In genomic region chr2:79715328-79715727, GRCh38 we compare ENCODE assay signal across 29 cellular contexts.
"Had no signal": no experiment of that assay in that cellular context is flagged by ENCODE, and none has a peak within 500 bp of the region (broad histone marks: within the 10 kb centered on the region; RNA-seq: fewer than 3 reads in every experiment).

No MANE protein-coding gene starts in this region.

- H3K27ac ChIP-seq: body of pancreas, colonic mucosa, heart left ventricle, WERI-Rb-1 had no signal

- H3K27ac Mint-ChIP-seq: activated B cell treated with CpG ODN at 0.5 μM for 24 hours; activated CD4-positive, alpha-beta memory T cell treated with anti-CD3 and anti-CD28 coated beads, Interleukin-2, amount 10 ng/mL, durations not matched to agents 7 days and 5 days; activated CD4-positive, alpha-beta T cell treated with anti-CD3 and anti-CD28 coated beads, Interleukin-2, amount 10 ng/mL, durations not matched to agents 7 days and 5 days; activated naive CD4-positive, alpha-beta T cell treated with anti-CD3 and anti-CD28 coated beads, Interleukin-2, amount 10 ng/mL, durations not matched to agents 7 days and 5 days; activated naive CD4-positive, alpha-beta T cell treated with anti-CD3 and anti-CD28 coated beads, Interleukin-2, amount 50 U/mL, for 72 hours; activated naive CD8-positive, alpha-beta T cell treated with anti-CD3 and anti-CD28 coated beads, Interleukin-2, amount 10 ng/mL, durations not matched to agents 7 days and 5 days; activated T-cell treated with anti-CD3 and anti-CD28 coated beads, Interleukin-2, amount 50 U/mL, for 24 hours; activated T-cell treated with anti-CD3 and anti-CD28 coated beads, Interleukin-2, amount 50 U/mL, for 72 hours; endodermal cell; T-helper 17 cell; T-helper 2 cell treated with Interferon-gamma antibody and Interleukin-4, amounts not matched to agents 5 μg/mL and 100 μg/mL, for 36 hours had no signal

- H3K4me1 ChIP-seq: body of pancreas, colonic mucosa, heart left ventricle had no signal

- H3K36me3 ChIP-seq: colonic mucosa, heart left ventricle, WERI-Rb-1 had no signal

- H3K36me3 Mint-ChIP-seq: activated naive CD4-positive, alpha-beta T cell treated with anti-CD3 and anti-CD28 coated beads, Interleukin-2, amount 10 ng/mL, durations not matched to agents 7 days and 5 days; activated naive CD4-positive, alpha-beta T cell treated with anti-CD3 and anti-CD28 coated beads, Interleukin-2, amount 50 U/mL, for 72 hours; activated naive CD8-positive, alpha-beta T cell treated with anti-CD3 and anti-CD28 coated beads, Interleukin-2, amount 10 ng/mL, durations not matched to agents 7 days and 5 days had no signal

- H3K4me1 Mint-ChIP-seq: activated B cell treated with CpG ODN at 0.5 μM for 24 hours; activated CD4-positive, alpha-beta memory T cell treated with anti-CD3 and anti-CD28 coated beads, Interleukin-2, amount 10 ng/mL, durations not matched to agents 7 days and 5 days; activated CD4-positive, alpha-beta T cell treated with anti-CD3 and anti-CD28 coated beads, Interleukin-2, amount 10 ng/mL, durations not matched to agents 7 days and 5 days; activated naive CD4-positive, alpha-beta T cell treated with anti-CD3 and anti-CD28 coated beads, Interleukin-2, amount 10 ng/mL, durations not matched to agents 7 days and 5 days; activated naive CD8-positive, alpha-beta T cell treated with anti-CD3 and anti-CD28 coated beads, Interleukin-2, amount 10 ng/mL, durations not matched to agents 7 days and 5 days; T-helper 17 cell had no signal

- H3K4me3 ChIP-seq: body of pancreas, colonic mucosa, heart left ventricle had no signal

- H3K9me3 ChIP-seq: body of pancreas, colonic mucosa had no signal

- H3K27me3 ChIP-seq: body of pancreas, colonic mucosa, heart left ventricle had no signal

- DNase-seq: activated B cell treated with CpG ODN at 0.5 μM for 24 hours; activated CD4-positive, alpha-beta memory T cell treated with anti-CD3 and anti-CD28 coated beads, Interleukin-2, amount 10 ng/mL, durations not matched to agents 7 days and 5 days; activated CD4-positive, alpha-beta T cell treated with anti-CD3 and anti-CD28 coated beads, Interleukin-2, amount 10 ng/mL, durations not matched to agents 7 days and 5 days; activated CD4-positive, alpha-beta T cell treated with anti-CD3 and anti-CD28 coated beads, Interleukin-2, amount 50 U/mL, for 4 hours; activated CD8-positive, alpha-beta memory T cell treated with anti-CD3 and anti-CD28 coated beads, Interleukin-2, amount 50 U/mL, for 48 hours; activated gamma-delta T cell; activated naive CD4-positive, alpha-beta T cell; activated naive CD4-positive, alpha-beta T cell treated with anti-CD3 and anti-CD28 coated beads, Interleukin-2, amount 10 ng/mL, durations not matched to agents 7 days and 5 days; activated naive CD8-positive, alpha-beta T cell treated with anti-CD3 and anti-CD28 coated beads, Interleukin-2, amount 10 ng/mL, durations not matched to agents 7 days and 5 days; activated T-cell treated with anti-CD3 and anti-CD28 coated beads for 4 hours; activated T-cell treated with anti-CD3 and anti-CD28 coated beads, Interleukin-2, amount 50 U/mL, for 24 hours; activated T-cell treated with anti-CD3 and anti-CD28 coated beads, Interleukin-2, amount 50 U/mL, for 72 hours; anterior cingulate cortex; body of pancreas; caudate nucleus; colonic mucosa; effector memory CD4-positive, alpha-beta T cell; endodermal cell; foreskin fibroblast; heart left ventricle; T-helper 1 cell; T-helper 17 cell; WERI-Rb-1 had no signal

- FAIRE-seq: frontal cortex, TTC549 had no signal

- H3K4me3 Mint-ChIP-seq: activated B cell treated with CpG ODN at 0.5 μM for 24 hours; activated CD4-positive, alpha-beta memory T cell treated with anti-CD3 and anti-CD28 coated beads, Interleukin-2, amount 10 ng/mL, durations not matched to agents 7 days and 5 days; activated CD4-positive, alpha-beta T cell treated with anti-CD3 and anti-CD28 coated beads, Interleukin-2, amount 10 ng/mL, durations not matched to agents 7 days and 5 days; activated naive CD4-positive, alpha-beta T cell treated with anti-CD3 and anti-CD28 coated beads, Interleukin-2, amount 10 ng/mL, durations not matched to agents 7 days and 5 days; activated naive CD8-positive, alpha-beta T cell treated with anti-CD3 and anti-CD28 coated beads, Interleukin-2, amount 10 ng/mL, durations not matched to agents 7 days and 5 days; activated T-cell treated with anti-CD3 and anti-CD28 coated beads, Interleukin-2, amount 50 U/mL, for 24 hours; activated T-cell treated with anti-CD3 and anti-CD28 coated beads, Interleukin-2, amount 50 U/mL, for 72 hours; endodermal cell; T-helper 17 cell; T-helper 2 cell treated with Interferon-gamma antibody and Interleukin-4, amounts not matched to agents 5 μg/mL and 100 μg/mL, for 36 hours had no signal

- ATAC-seq: activated CD4-positive, CD25-positive, alpha-beta regulatory T cell treated with anti-CD3 and anti-CD28 coated beads, Interleukin-2, amount 50 U/mL, for 24 hours; activated naive CD4-positive, alpha-beta T cell treated with anti-CD3 and anti-CD28 coated beads, Interleukin-2, amount 50 U/mL, for 72 hours; activated T-cell treated with anti-CD3 and anti-CD28 coated beads, Interleukin-2, amount 50 U/mL, for 72 hours; body of pancreas; esophagus mucosa; heart left ventricle; T-helper 17 cell had no signal

- H3K27me3 Mint-ChIP-seq: activated B cell treated with CpG ODN at 0.5 μM for 24 hours; activated CD4-positive, alpha-beta memory T cell treated with anti-CD3 and anti-CD28 coated beads, Interleukin-2, amount 10 ng/mL, durations not matched to agents 7 days and 5 days; activated CD4-positive, alpha-beta T cell treated with anti-CD3 and anti-CD28 coated beads, Interleukin-2, amount 10 ng/mL, durations not matched to agents 7 days and 5 days; activated naive CD4-positive, alpha-beta T cell treated with anti-CD3 and anti-CD28 coated beads, Interleukin-2, amount 10 ng/mL, durations not matched to agents 7 days and 5 days; activated naive CD8-positive, alpha-beta T cell treated with anti-CD3 and anti-CD28 coated beads, Interleukin-2, amount 10 ng/mL, durations not matched to agents 7 days and 5 days; activated T-cell treated with anti-CD3 and anti-CD28 coated beads, Interleukin-2, amount 50 U/mL, for 24 hours; T-helper 17 cell had no signal

- H3K9me3 Mint-ChIP-seq: activated CD4-positive, alpha-beta T cell treated with anti-CD3 and anti-CD28 coated beads, Interleukin-2, amount 10 ng/mL, durations not matched to agents 7 days and 5 days; endodermal cell had no signal
